Comparison of ENCODE assay signal across 17 cellular contexts in the genomic region with DNA sequence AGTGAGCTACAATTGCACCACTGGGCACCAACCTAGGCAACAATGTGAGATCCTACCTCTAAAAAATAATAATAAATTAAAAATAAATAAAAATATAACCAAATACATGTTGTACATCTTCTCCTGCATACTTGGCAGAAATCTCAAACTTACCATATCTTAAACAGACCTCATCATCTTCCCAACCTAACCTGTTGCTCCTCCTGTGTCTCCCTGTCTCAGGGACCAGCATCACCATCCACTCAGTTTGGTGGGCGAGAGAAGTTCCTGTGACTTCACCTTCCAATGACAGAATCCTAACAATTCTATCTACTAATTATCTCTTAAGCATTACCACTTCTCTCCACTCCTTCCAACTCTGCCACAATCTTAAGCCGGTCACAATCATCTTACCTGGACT. TPM values are rescaled to one million over a fixed set of nuclear protein-coding genes. Genes with fewer than 3 reads are reported as not detected.
A peak's percentile ranks its signal among the peaks of the same experiment; 100 is the strongest.
DNase-seq lines count a peak whose midpoint lies in the region; ATAC-seq, FAIRE-seq and TF ChIP-seq lines count a peak whose summit lies in the region.
"Had no signal": no experiment of that assay in that cellular context is flagged by ENCODE, and none has a peak within 500 bp of the region (broad histone marks: within the 10 kb centered on the region; RNA-seq: fewer than 3 reads in every experiment).

No MANE protein-coding gene starts in this region.

- TF ChIP-seq POLR2A in HepG2 (IDR thresholded peaks at IDR 0.05; ENCODE audit: insufficient read depth in 1 of 2, low read depth in 2 of 2, low read length in 2 of 2) (no peak), right lobe of liver (IDR thresholded peaks at IDR 0.05) (no peak), prostate gland (IDR thresholded peaks at IDR 0.05) (no peak)

- POLR2A ChIA-PET in HepG2 (lab: Yijun Ruan, JAX), result no interaction called here

- H3K36me3 ChIP-seq in HepG2 (replicated peaks in 1 of 2; ENCODE audit: control insufficient read depth in 1 of 2, insufficient read depth in 2 of 2, low read length in 2 of 2), result peaks cover 3 to 6% of the 10 kb centered on the region in 2 experiments
- peaks cover 0 to 8% (median 0%) of the 10 kb centered on the region in 4 donors for H3K36me3 ChIP-seq in right lobe of liver
- H3K36me3 ChIP-seq in OCI-LY1 (ENCODE audit: insufficient read depth, low read length), result peaks cover 55% of the 10 kb centered on the region
- H3K36me3 ChIP-seq in prostate gland, result no peaks in the 10 kb centered on the region

- no peak overlapping the region for H3K27ac ChIP-seq in HepG2 (ENCODE audit: extremely low read length, insufficient read depth, low read length)
- no peak overlapping the region for H3K27ac ChIP-seq in right lobe of liver
- no peak overlapping the region for H3K27ac ChIP-seq in OCI-LY1 (ENCODE audit: low read depth, low read length, poor library complexity, severe bottlenecking)
- no peak overlapping the region for H3K27ac ChIP-seq in prostate gland
- H3K27ac ChIP-seq: PC-9 had no signal

- TF ChIP-seq CTCF in HepG2 (CRISPR knock-in tag; IDR thresholded peaks at IDR 0.05) (no peak), right lobe of liver (IDR thresholded peaks at IDR 0.05) (no peak), OCI-LY1 (IDR thresholded peaks at IDR 0.05; ENCODE audit: low read length) (no peak), type B pancreatic cell (conservative IDR thresholded peaks at IDR 0.05) (no peak), prostate gland (IDR thresholded peaks at IDR 0.05) (no peak)

- peak overlapping the region; percentile 80 for H3K4me2 ChIP-seq in HepG2 (ENCODE audit: low read depth, low read length)
- peak overlapping the region; percentile 23 for H3K4me2 ChIP-seq in OCI-LY1 (ENCODE audit: low read length)

- H2AFZ ChIP-seq in HepG2 (ENCODE audit: low read length) (no peak overlapping the region), OCI-LY1 (ENCODE audit: low read length) (no peak overlapping the region)
- H2AFZ ChIP-seq: PC-9 had no signal

- TF ChIP-seq RAD21 in HepG2 (CRISPR knock-in tag; IDR thresholded peaks at IDR 0.05), result no peak

- WGBS in HepG2 (ENCODE audit: low lambda C conversion rate), result 96% methylated on average over 2 of the region's 2 CpGs
- 86% methylated on average over 2 of the region's 2 CpGs for WGBS in right lobe of liver (ENCODE audit: insufficient coverage, low coverage, low lambda C conversion rate, missing lambda C conversion rate)
- 92% methylated on average over 2 of the region's 2 CpGs for whole genome bisulfite sequencing in prostate gland

- ATAC-seq in HepG2 (no peak), right lobe of liver (no peak), left cardiac atrium (no peak)
- ATAC-seq in effector memory CD8-positive, alpha-beta T cell (replicated peaks), result no peak
- ATAC-seq: left colon had no signal

- H3K9me3 ChIP-seq in HepG2 (ENCODE audit: low read length), result no peaks in the 10 kb centered on the region
- no peaks in the 10 kb centered on the region for H3K9me3 ChIP-seq in right lobe of liver
- peaks cover 6% of the 10 kb centered on the region for H3K9me3 ChIP-seq in OCI-LY1 (ENCODE audit: low read length)
- H3K9me3 ChIP-seq in prostate gland, result no peaks in the 10 kb centered on the region

- peaks cover 35% of the 10 kb centered on the region for H3K36me3 Mint-ChIP-seq in effector memory CD8-positive, alpha-beta T cell (ENCODE audit: insufficient read depth)
- H3K36me3 Mint-ChIP-seq in type B pancreatic cell, result peaks cover 26% of the 10 kb centered on the region

- peaks cover 35 to 68% of the 10 kb centered on the region in 2 donors for H3K4me1 Mint-ChIP-seq in effector memory CD8-positive, alpha-beta T cell (ENCODE audit: low read depth in 2 of 2)
- peaks cover 31% of the 10 kb centered on the region for H3K4me1 Mint-ChIP-seq in type B pancreatic cell (ENCODE audit: unreplicated experiment)

- in situ Hi-C loops in HepG2 (cut with HindIII; ENCODE audit: extremely low pct_ligation_motif_present, low pct_unique_long_range_greater_than_20kb), result no loop called here

- H3K9me2 ChIP-seq in OCI-LY1 (ENCODE audit: low read depth, low read length), result no peaks in the 10 kb centered on the region

- peaks cover 50% of the 10 kb centered on the region for H3K4me1 ChIP-seq in HepG2 (ENCODE audit: insufficient read depth, low read length)
- peaks cover 0 to 38% (median 4%) of the 10 kb centered on the region in 4 donors for H3K4me1 ChIP-seq in right lobe of liver
- peaks cover 52% of the 10 kb centered on the region for H3K4me1 ChIP-seq in OCI-LY1 (ENCODE audit: insufficient read depth, low read length, severe bottlenecking)
- H3K4me1 ChIP-seq in prostate gland (replicated peaks), result peaks cover 5% of the 10 kb centered on the region

- TF ChIP-seq EP300 in HepG2 (IDR thresholded peaks at IDR 0.05; ENCODE audit: low read depth in 2 of 2, low read length in 2 of 2) (no peak), HepG2 (CRISPR knock-in tag; IDR thresholded peaks at IDR 0.05; ENCODE audit: borderline replicate concordance) (no peak)

- BruUV-seq in HepG2 (replicated peaks; lab: Mats Ljungman, UMichigan), result no TSS peak

- H3F3A ChIP-seq in OCI-LY1 (ENCODE audit: insufficient read depth, low read length), result peaks cover 4% of the 10 kb centered on the region; the same call in 1 of the 2 replicates

- no peaks in the 10 kb centered on the region; a peak in 1 of 5 replicates for H3K27me3 ChIP-seq in HepG2 (ENCODE audit: control insufficient read depth in 1 of 2, insufficient read depth in 2 of 2, low read length in 2 of 2)
- no peaks in the 10 kb centered on the region for H3K27me3 ChIP-seq in right lobe of liver
- H3K27me3 ChIP-seq in OCI-LY1 (ENCODE audit: insufficient read depth, low read length), result no peaks in the 10 kb centered on the region
- no peaks in the 10 kb centered on the region for H3K27me3 ChIP-seq in prostate gland (replicated peaks; ENCODE audit: insufficient read depth)

- CTCF ChIA-PET in HepG2 (lab: Yijun Ruan, JAX; ENCODE audit: low intra/inter-chr PET ratio, low total read pairs), result no interaction called here

- H4K20me1 ChIP-seq in HepG2 (ENCODE audit: insufficient read depth, low read length) (no peaks in the 10 kb centered on the region; the same call in 1 of the 2 replicates), OCI-LY1 (ENCODE audit: insufficient read depth, low read length) (no peaks in the 10 kb centered on the region)

- no peak overlapping the region for H3K4me3 ChIP-seq in HepG2 (replicated peaks in 1 of 3; ENCODE audit: insufficient read depth in 1 of 3, low read depth in 2 of 3, low read length in 3 of 3)
- H3K4me3 ChIP-seq in right lobe of liver, result no peak overlapping the region
- H3K4me3 ChIP-seq in OCI-LY1 (ENCODE audit: low read depth, low read length, poor library complexity, severe bottlenecking), result peak overlapping the region; percentile 12
- no peak overlapping the region for H3K4me3 ChIP-seq in prostate gland
- H3K4me3 ChIP-seq: PC-9 had no signal

- no peaks in the 10 kb centered on the region for H3K9me3 Mint-ChIP-seq in effector memory CD8-positive, alpha-beta T cell
- no peaks in the 10 kb centered on the region for H3K9me3 Mint-ChIP-seq in type B pancreatic cell
- H3K9me3 Mint-ChIP-seq: activated naive CD4-positive, alpha-beta T cell treated with anti-CD3 and anti-CD28 coated beads for 36 hours had no signal

- no peaks in the 10 kb centered on the region for H3K27me3 Mint-ChIP-seq in effector memory CD8-positive, alpha-beta T cell
- H3K27me3 Mint-ChIP-seq in type B pancreatic cell, result peaks cover 3% of the 10 kb centered on the region
- H3K27me3 Mint-ChIP-seq: progenitor cell of endocrine pancreas had no signal

- H3K4me3 Mint-ChIP-seq in effector memory CD8-positive, alpha-beta T cell, result peak overlapping the region; percentile 2
- peak overlapping the region; percentile 45 for H3K4me3 Mint-ChIP-seq in type B pancreatic cell
- H3K4me3 Mint-ChIP-seq: activated naive CD4-positive, alpha-beta T cell treated with anti-CD3 and anti-CD28 coated beads for 36 hours had no signal

- peak overlapping the region in 1 of 2 donors; percentile 1 for H3K27ac Mint-ChIP-seq in effector memory CD8-positive, alpha-beta T cell
- H3K27ac Mint-ChIP-seq in type B pancreatic cell, result peak overlapping the region; percentile 6
- H3K27ac Mint-ChIP-seq: activated naive CD4-positive, alpha-beta T cell treated with anti-CD3 and anti-CD28 coated beads for 36 hours; progenitor cell of endocrine pancreas had no signal

- intact Hi-C loops in HepG2 (cut with micrococcal nuclease; ENCODE audit: unreplicated experiment) (no loop called here), right lobe of liver (cut with DNase I) (no loop called here), prostate gland (cut with DNase I) (no loop called here), left cardiac atrium (cut with DNase I) (no loop called here)

- H3K79me2 ChIP-seq in HepG2 (ENCODE audit: insufficient read depth, low read length), result peaks cover 57% of the 10 kb centered on the region
- H3K79me2 ChIP-seq in OCI-LY1 (ENCODE audit: insufficient read depth, low read length), result peaks cover 54% of the 10 kb centered on the region

- no peak for FAIRE-seq in HepG2 (lab: Jason Lieb, UNC)

- peak overlapping the region; percentile 15; the same call in 1 of the 2 replicates for H3K9ac ChIP-seq in HepG2 (ENCODE audit: insufficient read depth, low read depth, low read length)
- no peak overlapping the region for H3K9ac ChIP-seq in OCI-LY1 (ENCODE audit: low read length)

- DNase-seq in HepG2 (ENCODE audit: low spot score) (no peak), right lobe of liver (no peak), type B pancreatic cell (ENCODE audit: extremely low spot score, unreplicated experiment) (no peak), prostate gland (ENCODE audit: low spot score) (no peak), NCI-H1417 (lab: John Stamatoyannopoulos, UW) (no peak), left cardiac atrium (no peak)
- DNase-seq in effector memory CD8-positive, alpha-beta T cell, result no peak
- DNase-seq: activated naive CD4-positive, alpha-beta T cell treated with anti-CD3 and anti-CD28 coated beads for 36 hours; effector CD8-positive, alpha-beta T cell; left colon; NCI-H2029; NCI-H526; PC-9; stimulated activated CD4-positive, alpha-beta T cell treated with anti-CD3 and anti-CD28 coated beads, Interleukin-15, amount 100 ng/mL, for 24 hours; substantia nigra had no signal

RNA-seq across cellular contexts. Expression of a gene that starts 3.3 kb away (rescaled TPM):
- total RNA-seq in HepG2 (2016; rRNA removed; fragmentation: Illumina TruSeq; extraction: Trizol) (26.0 and 29.7 TPM in 2 replicates), right lobe of liver (10 to 100 TPM; 15.3 to 35.3 (median 24.1) TPM), type B pancreatic cell (ENCODE audit: low replicate concordance) (24.7 and 26.0 TPM in 2 replicates), prostate gland (10 to 100 TPM; 36.8 to 52.8 TPM), left cardiac atrium (10 to 100 TPM; 15.4 to 16.4 TPM)
- total RNA-seq in HepG2 (2016; cell fraction: cytosol; rRNA removed; fragmentation: Illumina TruSeq; extraction: Trizol; ENCODE audit: low read depth), result 5.3 and 8.5 TPM in 2 replicates
- total RNA-seq in HepG2 (2016; cell fraction: insoluble cytoplasmic fraction; rRNA removed; fragmentation: Illumina TruSeq; extraction: Trizol), result 24.4 and 27.4 TPM in 2 replicates
- total RNA-seq in HepG2 (2016; cell fraction: membrane; rRNA removed; fragmentation: Illumina TruSeq; extraction: Trizol), result 9.4 and 10.7 TPM in 2 replicates
- 24.1 and 25.8 TPM in 2 replicates for total RNA-seq in HepG2 (2016; cell fraction: nucleus; rRNA removed; fragmentation: Illumina TruSeq; extraction: Trizol)
- 20.2 and 22.4 TPM in 2 replicates for polyA plus RNA-seq in HepG2 (2011; rRNA removed)
- polyA plus RNA-seq in HepG2 (2011; cell fraction: cytosol; rRNA removed), result 21.7 and 27.0 TPM in 2 replicates
- 25.6 and 28.2 TPM in 2 replicates for polyA plus RNA-seq in HepG2 (2011; cell fraction: nucleus; rRNA removed)
- 12.7 and 15.1 TPM in 2 replicates for polyA plus RNA-seq in HepG2 (2012)
- polyA plus RNA-seq in HepG2 (2016; cell fraction: cytosol; fragmentation: Illumina TruSeq; extraction: Trizol; ENCODE audit: low read depth), result 1.8 TPM in 2 replicates
- polyA plus RNA-seq in HepG2 (2016; cell fraction: insoluble cytoplasmic fraction; fragmentation: Illumina TruSeq; extraction: Trizol; ENCODE audit: low read depth), result 26.2 and 29.4 TPM in 2 replicates
- polyA plus RNA-seq in HepG2 (2016; cell fraction: membrane; fragmentation: Illumina TruSeq; extraction: Trizol; ENCODE audit: low read depth), result 2.7 and 4.0 TPM in 2 replicates
- 39.1 and 41.7 TPM in 2 replicates for polyA plus RNA-seq in HepG2 (2016; cell fraction: nucleus; fragmentation: Illumina TruSeq; extraction: Trizol; ENCODE audit: insufficient read depth, low read depth)
- 78.8 and 169 TPM in 2 replicates for polyA minus RNA-seq in HepG2 (2011; rRNA and poly(A)+ RNA removed; ENCODE audit: low replicate concordance)
- polyA minus RNA-seq in HepG2 (2011; cell fraction: cytosol; rRNA and poly(A)+ RNA removed), result 20.1 and 25.6 TPM in 2 replicates
- 38.2 and 58.8 TPM in 2 replicates for polyA minus RNA-seq in HepG2 (2011; cell fraction: nucleus; rRNA and poly(A)+ RNA removed)
